ENCODE assay signal across 31 cellular contexts in the genomic region with DNA sequence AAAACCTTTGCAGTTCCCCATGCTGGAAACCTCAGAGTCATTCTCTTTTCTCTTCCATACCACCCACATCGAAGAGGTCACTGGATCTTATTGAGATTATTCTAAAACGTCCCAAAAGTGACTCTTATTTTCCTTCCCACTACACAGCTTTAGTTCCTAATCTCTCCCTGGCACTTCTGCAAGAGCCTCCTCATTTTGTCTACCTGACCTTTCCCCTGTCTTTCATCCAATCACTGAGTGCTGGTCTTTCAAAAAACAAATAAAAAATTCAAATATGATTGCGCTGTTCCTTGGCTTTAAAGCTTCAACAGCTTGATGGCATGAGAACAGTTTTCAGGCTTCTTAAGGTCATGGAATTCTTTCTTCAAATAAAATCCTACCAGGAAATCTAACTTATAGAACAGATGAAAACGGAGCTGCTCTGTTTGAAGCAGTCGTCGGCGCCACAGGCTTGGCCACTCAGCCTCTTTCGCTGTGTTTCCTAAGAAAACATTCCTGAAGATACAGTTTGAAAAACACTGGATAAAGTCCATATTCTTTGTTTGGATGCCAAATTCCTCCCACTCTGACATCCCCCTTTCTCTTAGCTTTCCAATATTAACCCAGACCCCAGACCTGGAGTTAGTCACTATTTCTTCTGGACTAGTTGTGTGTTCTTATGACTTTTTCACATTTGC. TPM values are rescaled to one million over a fixed set of nuclear protein-coding genes. Genes with fewer than 3 reads are reported as not detected.
A peak's percentile ranks its signal among the peaks of the same experiment; 100 is the strongest.
DNase-seq lines count a peak whose midpoint lies in the region; ATAC-seq, FAIRE-seq and TF ChIP-seq lines count a peak whose summit lies in the region.
"Had no signal": no experiment of that assay in that cellular context is flagged by ENCODE, and none has a peak within 500 bp of the region (broad histone marks: within the 10 kb centered on the region; RNA-seq: fewer than 3 reads in every experiment).

No MANE protein-coding gene starts in this region.

- 2% methylated on average over 6 of the region's 8 CpGs for WGBS in HepG2 (ENCODE audit: low lambda C conversion rate)
- WGBS in stomach, 5 donors, result 23 to 43% (median 35%) methylated on average over 8 of the region's 8 CpGs
- 36% methylated on average over 8 of the region's 8 CpGs for WGBS in SK-N-SH (ENCODE audit: low lambda C conversion rate)

- H3K27ac ChIP-seq in fibroblast of lung (ENCODE audit: insufficient read depth, low read length), result no peak overlapping the region
- peak overlapping the region; percentile 66 for H3K27ac ChIP-seq in HepG2 (ENCODE audit: extremely low read length, insufficient read depth, low read length)
- peak overlapping the region in 1 of 5 donors; percentile 61 for H3K27ac ChIP-seq in stomach
- no peak overlapping the region for H3K27ac ChIP-seq in SK-N-SH (ENCODE audit: low read depth in 2 of 2, low read length in 1 of 2)
- H3K27ac ChIP-seq: cardiac muscle cell, heart right ventricle, right atrium auricular region, RWPE1, SK-N-MC, spleen, transverse colon had no signal

- CTCF ChIA-PET in HepG2 (lab: Yijun Ruan, JAX; ENCODE audit: low intra/inter-chr PET ratio, low total read pairs) (no interaction called here), SK-N-SH (lab: Yijun Ruan, JAX) (no interaction called here)

- H3K4me2 ChIP-seq in fibroblast of lung (ENCODE audit: extremely low read depth, insufficient read depth, low read length) (peak overlapping the region; percentile 44), HepG2 (ENCODE audit: low read depth, low read length) (peak overlapping the region; percentile 38), SK-N-SH (no peak overlapping the region)

- BruUV-seq in HepG2 (replicated peaks; lab: Mats Ljungman, UMichigan), result no TSS peak

- in situ Hi-C loops in HepG2 (cut with HindIII; ENCODE audit: extremely low pct_ligation_motif_present, low pct_unique_long_range_greater_than_20kb), result no loop called here

- DNase-seq in adipocyte (ENCODE audit: low read depth) (peak; percentile 3), fibroblast of lung (ENCODE audit: low read depth in 2 of 2) (peak in 1 of 2 donors; percentile 45), HepG2 (ENCODE audit: low spot score) (peak; percentile 58), stomach (peak; percentile 32), SK-N-SH (no peak), H7 (no peak), SHP77 treated with DMSO at 0.1 percent for 48 hours (lab: John Stamatoyannopoulos, UW) (no peak), MV-4-11 (lab: John Stamatoyannopoulos, UW) (no peak)
- DNase-seq: activated CD4-positive, alpha-beta memory T cell treated with anti-CD3 and anti-CD28 coated beads, Interleukin-2, amount 10 ng/mL, durations not matched to agents 7 days and 5 days; activated CD8-positive, alpha-beta memory T cell treated with anti-CD3 and anti-CD28 coated beads, Interleukin-2, amount 50 U/mL, for 4 hours; activated naive CD4-positive, alpha-beta T cell treated with anti-CD3 and anti-CD28 coated beads, Interleukin-2, amount 10 ng/mL, durations not matched to agents 7 days and 5 days; cortex of kidney; effector memory CD8-positive, alpha-beta T cell; EL; foreskin melanocyte; heart right ventricle; KG1; NCI-H1105 treated with DMSO at 0.1 percent for 48 hours; NCI-H2029; NCI-H524 treated with DMSO at 0.1 percent for 48 hours; OCI-M1; spleen; stimulated activated CD4-positive, alpha-beta T cell treated with anti-CD3 and anti-CD28 coated beads, Interleukin-2, amount 100 ng/mL, for 24 hours; T-helper 2 cell; transverse colon had no signal

- no peaks in the 10 kb centered on the region for H4K20me1 ChIP-seq in fibroblast of lung (ENCODE audit: control insufficient read depth, extremely low read depth, insufficient read depth, low read length)
- H4K20me1 ChIP-seq in HepG2 (ENCODE audit: insufficient read depth, low read length), result no peaks in the 10 kb centered on the region
- no peaks in the 10 kb centered on the region for H4K20me1 ChIP-seq in SK-N-SH (ENCODE audit: insufficient read depth)

- POLR2A ChIA-PET in HepG2 (lab: Yijun Ruan, JAX) (interaction anchor here (2.0 kb wide), 1 partner anchor 59 kb away, joined by 13 read pairs; no protein-coding TSS in a partner anchor), SK-N-SH (lab: Yijun Ruan, JAX) (no interaction called here)

- no peak for TF ChIP-seq CTCF in fibroblast of lung (conservative IDR thresholded peaks at IDR 0.05 in 1 of 2, IDR thresholded peaks at IDR 0.05 in 1 of 2; ENCODE audit: low read depth in 1 of 2, low read length in 2 of 2)
- TF ChIP-seq CTCF in HepG2 (CRISPR knock-in tag; IDR thresholded peaks at IDR 0.05), result no peak
- no peak for TF ChIP-seq CTCF in stomach (IDR thresholded peaks at IDR 0.05)
- TF ChIP-seq CTCF in SK-N-SH (IDR thresholded peaks at IDR 0.05), result no peak

- H3K27me3 ChIP-seq in adipocyte (replicated peaks; ENCODE audit: control insufficient read depth, insufficient read depth, low read length) (no peaks in the 10 kb centered on the region), fibroblast of lung (ENCODE audit: control insufficient read depth, insufficient read depth, low read length) (no peaks in the 10 kb centered on the region), HepG2 (ENCODE audit: control insufficient read depth in 1 of 2, insufficient read depth in 2 of 2, low read length in 2 of 2) (no peaks in the 10 kb centered on the region), stomach (no peaks in the 10 kb centered on the region), SK-N-SH (ENCODE audit: insufficient read depth) (no peaks in the 10 kb centered on the region), H7 (ENCODE audit: control insufficient read depth, insufficient read depth, low read length) (no peaks in the 10 kb centered on the region)
- H3K27me3 ChIP-seq: cardiac muscle cell, right atrium auricular region, spleen, transverse colon had no signal

- H2AFZ ChIP-seq in fibroblast of lung (ENCODE audit: low read length) (no peak overlapping the region), HepG2 (ENCODE audit: low read length) (no peak overlapping the region), SK-N-SH (ENCODE audit: low read depth) (no peak overlapping the region)

- no peak for TF ChIP-seq EP300 in HepG2 (IDR thresholded peaks at IDR 0.05; ENCODE audit: low read depth in 2 of 2, low read length in 2 of 2)
- no peak for TF ChIP-seq EP300 in HepG2 (CRISPR knock-in tag; IDR thresholded peaks at IDR 0.05; ENCODE audit: borderline replicate concordance)
- TF ChIP-seq EP300 in stomach (IDR thresholded peaks at IDR 0.05), result no peak
- TF ChIP-seq EP300 in SK-N-SH (IDR thresholded peaks at IDR 0.05; ENCODE audit: borderline replicate concordance in 1 of 2, low read depth in 1 of 2, low read length in 1 of 2), result no peak

- H3K4me3 ChIP-seq in adipocyte (ENCODE audit: low read length) (no peak overlapping the region), fibroblast of lung (replicated peaks in 1 of 4; ENCODE audit: control extremely low read depth in 1 of 4, insufficient read depth in 1 of 4, low read depth in 3 of 4, low read length in 4 of 4) (no peak overlapping the region), HepG2 (replicated peaks in 1 of 3; ENCODE audit: insufficient read depth in 1 of 3, low read depth in 2 of 3, low read length in 3 of 3) (peak overlapping the region in 2 of 3 experiments; percentile 14 to 20; a peak in 2 of 6 replicates), stomach (no peak overlapping the region), SK-N-SH (ENCODE audit: low read depth in 2 of 2, low read length in 1 of 2) (no peak overlapping the region; a peak in 1 of 4 replicates), H7 (ENCODE audit: insufficient read depth, low read depth, low read length) (no peak overlapping the region)
- H3K4me3 ChIP-seq: cardiac muscle cell, HAP-1, heart right ventricle, right atrium auricular region, SK-N-MC, spleen, transverse colon had no signal

- H3K4me1 ChIP-seq in adipocyte (ENCODE audit: control insufficient read depth, insufficient read depth, low read length) (no peaks in the 10 kb centered on the region), fibroblast of lung (ENCODE audit: control insufficient read depth, extremely low read depth, insufficient read depth, low read length) (no peaks in the 10 kb centered on the region), HepG2 (ENCODE audit: insufficient read depth, low read length) (peaks cover 31% of the 10 kb centered on the region), stomach (no peaks in the 10 kb centered on the region), SK-N-SH (ENCODE audit: control insufficient read depth in 1 of 2, insufficient read depth in 2 of 2, low read depth in 1 of 2, low read length in 1 of 2) (no peaks in the 10 kb centered on the region)
- H3K4me1 ChIP-seq: HAP-1, heart right ventricle, right atrium auricular region, spleen, transverse colon had no signal

- H3K9me2 ChIP-seq in SK-N-SH, result no peaks in the 10 kb centered on the region

- no peaks in the 10 kb centered on the region for H3K79me2 ChIP-seq in fibroblast of lung (ENCODE audit: control insufficient read depth, insufficient read depth, low read length)
- no peaks in the 10 kb centered on the region for H3K79me2 ChIP-seq in HepG2 (ENCODE audit: insufficient read depth, low read length)
- H3K79me2 ChIP-seq in SK-N-SH (ENCODE audit: insufficient read depth), result no peaks in the 10 kb centered on the region

- peak overlapping the region; percentile 13 for H3K9ac ChIP-seq in adipocyte (ENCODE audit: low read length)
- no peak overlapping the region for H3K9ac ChIP-seq in fibroblast of lung (ENCODE audit: insufficient read depth, low read length)
- H3K9ac ChIP-seq in HepG2 (ENCODE audit: insufficient read depth, low read depth, low read length), result no peak overlapping the region
- no peak overlapping the region for H3K9ac ChIP-seq in SK-N-SH

- TF ChIP-seq POLR2A in HepG2 (IDR thresholded peaks at IDR 0.05; ENCODE audit: insufficient read depth in 1 of 2, low read depth in 2 of 2, low read length in 2 of 2) (no peak), stomach (IDR thresholded peaks at IDR 0.05) (no peak)

- ATAC-seq in HepG2, result peak; percentile 93
- ATAC-seq: effector memory CD8-positive, alpha-beta T cell; heart right ventricle had no signal

- intact Hi-C loops in HepG2 (cut with micrococcal nuclease; ENCODE audit: unreplicated experiment), result loop anchor here (10.0 kb wide), 1 partner anchor 64 kb away; no protein-coding TSS in a partner anchor
- intact Hi-C loops in stomach (cut with DNase I; ENCODE audit: low total_unique reads), result no loop called here

- no peaks in the 10 kb centered on the region for H3F3A ChIP-seq in SK-N-SH (replicated peaks; ENCODE audit: insufficient read depth)

- TF ChIP-seq RAD21 in HepG2 (CRISPR knock-in tag; IDR thresholded peaks at IDR 0.05) (no peak), SK-N-SH (IDR thresholded peaks at IDR 0.05; ENCODE audit: low read length) (no peak)

- peak; percentile 93 for FAIRE-seq in HepG2 (lab: Jason Lieb, UNC)

- no peaks in the 10 kb centered on the region for H3K36me3 ChIP-seq in adipocyte (ENCODE audit: control insufficient read depth, insufficient read depth, low read length, severe bottlenecking)
- H3K36me3 ChIP-seq in fibroblast of lung (ENCODE audit: control insufficient read depth, insufficient read depth, low read length), result no peaks in the 10 kb centered on the region
- no peaks in the 10 kb centered on the region for H3K36me3 ChIP-seq in HepG2 (replicated peaks in 1 of 2; ENCODE audit: control insufficient read depth in 1 of 2, insufficient read depth in 2 of 2, low read length in 2 of 2)
- H3K36me3 ChIP-seq in stomach, result no peaks in the 10 kb centered on the region
- no peaks in the 10 kb centered on the region for H3K36me3 ChIP-seq in SK-N-SH (replicated peaks in 1 of 2; ENCODE audit: control insufficient read depth in 1 of 2, insufficient read depth in 2 of 2, low read length in 1 of 2)
- H3K36me3 ChIP-seq in H7 (replicated peaks; ENCODE audit: control insufficient read depth, insufficient read depth, low read length), result no peaks in the 10 kb centered on the region
- H3K36me3 ChIP-seq: cardiac muscle cell, HAP-1, heart right ventricle, right atrium auricular region, spleen, transverse colon had no signal

- peaks cover 6% of the 10 kb centered on the region for H3K9me3 ChIP-seq in adipocyte (ENCODE audit: control insufficient read depth, low read length)
- H3K9me3 ChIP-seq in fibroblast of lung (ENCODE audit: control insufficient read depth, insufficient read depth, low read depth, low read length), result no peaks in the 10 kb centered on the region
- H3K9me3 ChIP-seq in HepG2 (ENCODE audit: low read length), result no peaks in the 10 kb centered on the region
- H3K9me3 ChIP-seq in stomach, result peaks cover 0 to under 1% (median 0%) of the 10 kb centered on the region in 4 donors
- no peaks in the 10 kb centered on the region for H3K9me3 ChIP-seq in SK-N-SH
- H3K9me3 ChIP-seq: HAP-1, heart right ventricle, spleen, transverse colon had no signal

RNA-seq across cellular contexts. Expression of gene SYTL5, which starts 12.5 kb away (rescaled TPM):
- total RNA-seq in fibroblast of lung (under 0.01 and 1.5 TPM in 2 replicates), HepG2 (2016; rRNA removed; fragmentation: Illumina TruSeq; extraction: Trizol) (not detected in 2 replicates), stomach (10 to 100 TPM in 2 of 5 donors, 1 to 10 TPM in 2, under 1 TPM in 1; under 0.01 to 18.9 (median 7.4) TPM)
- polyA plus RNA-seq in fibroblast of lung (0.27 and 0.54 TPM in 2 replicates), HepG2 (2011; rRNA removed) (0.01 TPM in 1 of 2 replicates, not detected in the other), stomach (10 to 100 TPM in 1 of 3 donors, 1 to 10 TPM in 2; 1.9 to 16.5 (median 2.0) TPM), SK-N-SH (2012; rRNA removed) (0.74 and 0.84 TPM in 2 replicates)
- 0.24 and 0.44 TPM in 2 replicates for polyA plus RNA-seq in fibroblast of lung (2012)
- polyA minus RNA-seq in fibroblast of lung (ENCODE audit: low replicate concordance), result not detected in 2 replicates
- total RNA-seq in HepG2 (2016; cell fraction: cytosol; rRNA removed; fragmentation: Illumina TruSeq; extraction: Trizol; ENCODE audit: low read depth), result not detected in 2 replicates
- not detected in 2 replicates for total RNA-seq in HepG2 (2016; cell fraction: insoluble cytoplasmic fraction; rRNA removed; fragmentation: Illumina TruSeq; extraction: Trizol)
- total RNA-seq in HepG2 (2016; cell fraction: membrane; rRNA removed; fragmentation: Illumina TruSeq; extraction: Trizol), result not detected in 2 replicates
- total RNA-seq in HepG2 (2016; cell fraction: nucleus; rRNA removed; fragmentation: Illumina TruSeq; extraction: Trizol), result not detected in 2 replicates
- polyA plus RNA-seq in HepG2 (2011; cell fraction: cytosol; rRNA removed), result not detected in 2 replicates
- not detected in 2 replicates for polyA plus RNA-seq in HepG2 (2011; cell fraction: nucleus; rRNA removed)
- not detected in 2 replicates for polyA plus RNA-seq in HepG2 (2012)
- polyA plus RNA-seq in HepG2 (2016; cell fraction: cytosol; fragmentation: Illumina TruSeq; extraction: Trizol; ENCODE audit: low read depth), result not detected in 2 replicates
- not detected in 2 replicates for polyA plus RNA-seq in HepG2 (2016; cell fraction: insoluble cytoplasmic fraction; fragmentation: Illumina TruSeq; extraction: Trizol; ENCODE audit: low read depth)
- polyA plus RNA-seq in HepG2 (2016; cell fraction: membrane; fragmentation: Illumina TruSeq; extraction: Trizol; ENCODE audit: low read depth), result not detected in 2 replicates
- not detected in 2 replicates for polyA plus RNA-seq in HepG2 (2016; cell fraction: nucleus; fragmentation: Illumina TruSeq; extraction: Trizol; ENCODE audit: insufficient read depth, low read depth)
- 0.07 TPM in 1 of 2 replicates, not detected in the other for polyA minus RNA-seq in HepG2 (2011; rRNA and poly(A)+ RNA removed; ENCODE audit: low replicate concordance)
- not detected in 2 replicates for polyA minus RNA-seq in HepG2 (2011; cell fraction: cytosol; rRNA and poly(A)+ RNA removed)
- polyA minus RNA-seq in HepG2 (2011; cell fraction: nucleus; rRNA and poly(A)+ RNA removed), result not detected in 2 replicates
- polyA plus RNA-seq in SK-N-SH (2012; cell fraction: cytosol; rRNA removed), result 0.82 and 0.87 TPM in 2 replicates
- 0.69 and 1.4 TPM in 2 replicates for polyA plus RNA-seq in SK-N-SH (2012; cell fraction: nucleus; rRNA removed)
- total RNA-seq in H7 (2014; rRNA removed; shearing (Covaris generic)), result 0.11 and 0.35 TPM in 2 replicates
- total RNA-seq: activated CD4-positive, alpha-beta memory T cell treated with anti-CD3 and anti-CD28 coated beads, Interleukin-2, amount 10 ng/mL, durations not matched to agents 7 days and 5 days; MCF 10A had no signal
- polyA plus RNA-seq: spleen had no signal

Comparison
In these comparisons a context has a peak if more than half of its experiments do, and no peak if none do; other contexts are left out.
1. DNase-seq: peak in adipocyte (single experiment), HepG2 (single experiment) and stomach (single experiment); none in SK-N-SH (single experiment), H7 (single experiment), SHP77 treated with DMSO at 0.1 percent for 48 hours (single experiment) and MV-4-11 (single experiment).
2. H3K4me3 ChIP-seq: peak in HepG2 (2 of 3); none in adipocyte (single experiment), fibroblast of lung (0 of 4), stomach (0 of 4), SK-N-SH (0 of 2) and H7 (single experiment).